In genomic region chr3:72441284-72441994, GRCh38 we compare ENCODE assay signal across 16 cellular contexts. TPM values are rescaled to one million over a fixed set of nuclear protein-coding genes. Genes with fewer than 3 reads are reported as not detected.
A peak's percentile ranks its signal among the peaks of the same experiment; 100 is the strongest.
DNase-seq lines count a peak whose midpoint lies in the region; ATAC-seq, FAIRE-seq and TF ChIP-seq lines count a peak whose summit lies in the region.
"Had no signal": no experiment of that assay in that cellular context is flagged by ENCODE, and none has a peak within 500 bp of the region (broad histone marks: within the 10 kb centered on the region; RNA-seq: fewer than 3 reads in every experiment).

No MANE protein-coding gene starts in this region.

- peaks cover 8 to 54% (median 30%) of the 10 kb centered on the region in 5 donors for H3K36me3 Mint-ChIP-seq in naive thymus-derived CD4-positive, alpha-beta T cell

- H3K27me3 ChIP-seq in DOHH2 (ENCODE audit: control insufficient read depth, low read length) (no peaks in the 10 kb centered on the region), K562 (ENCODE audit: control insufficient read depth in 2 of 2, insufficient read depth in 2 of 2, low read length in 2 of 2) (no peaks in the 10 kb centered on the region)
- no peaks in the 10 kb centered on the region for H3K27me3 ChIP-seq in naive thymus-derived CD4-positive, alpha-beta T cell (ENCODE audit: control insufficient read depth in 2 of 2, insufficient read depth in 2 of 2, low read length in 2 of 2)
- H3K27me3 ChIP-seq: suprapubic skin had no signal

- no peak overlapping the region for H2AFZ ChIP-seq in K562 (ENCODE audit: low read depth, low read length)

- DNase-seq in LNCaP clone FGC (ENCODE audit: low read depth) (peak; percentile 70), K562 (ENCODE audit: extremely low read depth in 1 of 4, low spot score in 3 of 4) (peak in 1 of 4 experiments; percentile 41), COLO668 (lab: John Stamatoyannopoulos, UW; ENCODE audit: unreplicated experiment) (no peak)
- DNase-seq in naive thymus-derived CD4-positive, alpha-beta T cell: no peak
- DNase-seq: activated CD4-positive, alpha-beta T cell treated with anti-CD3 and anti-CD28 coated beads, Interleukin-2, amount 50 U/mL, for 4 hours; activated effector memory CD4-positive, alpha-beta T cell treated with anti-CD3 and anti-CD28 coated beads, Interleukin-2, amount 50 U/mL, for 16 hours; effector memory CD8-positive, alpha-beta T cell; foreskin melanocyte; NK-92 treated with Interleukin-12 subunit alpha and Interleukin-12 subunit beta, amount 100 ng/mL, for 24 hours had no signal

- H3K9me1 ChIP-seq in K562 (ENCODE audit: control insufficient read depth, insufficient read depth, low read length): no peaks in the 10 kb centered on the region

- H3K27ac ChIP-seq in DOHH2 (ENCODE audit: low read depth, low read length): no peak overlapping the region
- no peak overlapping the region for H3K27ac ChIP-seq in K562 (ENCODE audit: extremely low read depth, low read depth, low read length)
- H3K27ac ChIP-seq in naive thymus-derived CD4-positive, alpha-beta T cell (ENCODE audit: low read depth, low read length): no peak overlapping the region
- H3K27ac ChIP-seq: HL-60, KMS-11, suprapubic skin had no signal

- ATAC-seq in K562 (no peak), GM19351 (IDR thresholded peaks at IDR 0.05; ENCODE audit: unreplicated experiment) (no peak), HG03571 (IDR thresholded peaks at IDR 0.05; ENCODE audit: unreplicated experiment) (no peak)
- ATAC-seq in naive thymus-derived CD4-positive, alpha-beta T cell: no peak
- ATAC-seq: effector memory CD8-positive, alpha-beta T cell; Right ventricle myocardium inferior had no signal

- H3K36me3 ChIP-seq in DOHH2 (ENCODE audit: control insufficient read depth, low read length): peaks cover 86% of the 10 kb centered on the region
- H3K36me3 ChIP-seq in K562 (ENCODE audit: control insufficient read depth, insufficient read depth, low read length): peaks cover 68% of the 10 kb centered on the region
- no peaks in the 10 kb centered on the region for H3K36me3 ChIP-seq in naive thymus-derived CD4-positive, alpha-beta T cell (ENCODE audit: control insufficient read depth in 2 of 3, insufficient read depth in 3 of 3, low read length in 3 of 3)
- H3K36me3 ChIP-seq: suprapubic skin had no signal

- intact Hi-C loops in K562 (cut with micrococcal nuclease): loop anchor here (10.0 kb wide), 1 partner anchor 373 kb away; no protein-coding TSS in a partner anchor
- intact Hi-C loops in naive thymus-derived CD4-positive, alpha-beta T cell (cut with micrococcal nuclease): loop anchor here (10.0 kb wide), 5 partner anchors 187 to 857 kb away; partner anchors contain the start of gene FOXP1 (in 2 of the 2)

- H3K4me2 ChIP-seq in DOHH2 (ENCODE audit: low read length): peak overlapping the region; percentile 21
- 0 out of 2 replicates have a peak overlapping the region, but pooled peaks have one; percentile 28 for H3K4me2 ChIP-seq in K562 (ENCODE audit: insufficient read depth, low read length)
- H3K4me2 ChIP-seq: KMS-11 had no signal

- H3K9ac ChIP-seq in K562 (ENCODE audit: insufficient read depth in 1 of 2, low read depth in 2 of 2, low read length in 2 of 2): no peak overlapping the region
- H3K9ac ChIP-seq: KMS-11 had no signal

- TF ChIP-seq RAD21 in K562 (CRISPR knock-in tag; conservative IDR thresholded peaks at IDR 0.05 in 1 of 2, IDR thresholded peaks at IDR 0.05 in 1 of 2): no peak

- CTCF ChIA-PET in K562 (lab: Yijun Ruan, JAX; ENCODE audit: low intra/inter-chr PET ratio): no interaction called here
- CTCF ChIA-PET in naive thymus-derived CD4-positive, alpha-beta T cell (lab: Charles Lee): interaction anchor here (0.6 to 0.7 kb wide), 2 partner anchors 11 to 14 kb away, joined by 3 to 4 read pairs; no protein-coding TSS in a partner anchor

- peaks cover 100% of the 10 kb centered on the region for H3K79me2 ChIP-seq in DOHH2 (ENCODE audit: control insufficient read depth, low read length)
- H3K79me2 ChIP-seq in K562 (ENCODE audit: control insufficient read depth, insufficient read depth, low read length): peaks cover 100% of the 10 kb centered on the region

- peak overlapping the region in 5 of 10 donors; percentile 0 to 93 (median 40) for H3K4me3 Mint-ChIP-seq in naive thymus-derived CD4-positive, alpha-beta T cell
- H3K4me3 Mint-ChIP-seq: effector memory CD8-positive, alpha-beta T cell had no signal

- in situ Hi-C loops in K562 (cut with MboI): no loop called here

- TF ChIP-seq CTCF in DOHH2 (IDR thresholded peaks at IDR 0.05; ENCODE audit: low read depth, low read length, poor library complexity, severe bottlenecking): no peak
- TF ChIP-seq CTCF in LNCaP clone FGC (IDR thresholded peaks at IDR 0.05; ENCODE audit: control insufficient read depth, extremely low read depth, insufficient read depth): no peak
- TF ChIP-seq CTCF in K562 (IDR thresholded peaks at IDR 0.05 in 2 of 3, conservative IDR thresholded peaks at IDR 0.05 in 1 of 3; ENCODE audit: insufficient read depth in 2 of 3, low read depth in 1 of 3, low read length in 3 of 3): no peak

- H3K4me3 ChIP-seq in DOHH2 (ENCODE audit: low read length): no peak overlapping the region
- H3K4me3 ChIP-seq in LNCaP clone FGC (ENCODE audit: low read depth, low read length): no peak overlapping the region
- no peak overlapping the region for H3K4me3 ChIP-seq in K562
- no peak overlapping the region for H3K4me3 ChIP-seq in naive thymus-derived CD4-positive, alpha-beta T cell (ENCODE audit: low read length)
- H3K4me3 ChIP-seq: suprapubic skin had no signal

- H3K27ac Mint-ChIP-seq in naive thymus-derived CD4-positive, alpha-beta T cell: peak overlapping the region in 5 of 9 donors; percentile 13 to 82 (median 71)
- H3K27ac Mint-ChIP-seq: effector memory CD8-positive, alpha-beta T cell had no signal

- H3K4me1 ChIP-seq in DOHH2 (ENCODE audit: control insufficient read depth, low read length) (peaks cover 59% of the 10 kb centered on the region), K562 (replicated peaks in 1 of 2; ENCODE audit: control insufficient read depth in 2 of 2, insufficient read depth in 2 of 2, low read length in 2 of 2) (peaks cover 4 to 37% of the 10 kb centered on the region in 2 experiments; a peak in 3 of 5 replicates)
- H3K4me1 ChIP-seq in naive thymus-derived CD4-positive, alpha-beta T cell (ENCODE audit: control insufficient read depth in 2 of 2, insufficient read depth in 2 of 2, low read length in 2 of 2): peaks cover 23 to 54% of the 10 kb centered on the region in 2 donors

- POLR2A ChIA-PET in K562 (lab: Yijun Ruan, JAX): interaction anchor here (1.0 to 1.8 kb wide), 2 partner anchors 11 to 22 kb away, joined by 3 read pairs; no protein-coding TSS in a partner anchor
- POLR2A ChIA-PET in naive thymus-derived CD4-positive, alpha-beta T cell (lab: Charles Lee): interaction anchor here (0.6 to 1.0 kb wide), 2 partner anchors 153 to 1434 kb away, joined by 3 to 4 read pairs; no protein-coding TSS in a partner anchor

- no peak for TF ChIP-seq EP300 in K562 (IDR thresholded peaks at IDR 0.05; ENCODE audit: low read length)

- TF ChIP-seq POLR2A in K562 (conservative IDR thresholded peaks at IDR 0.05): no peak

- H3K9me3 ChIP-seq in DOHH2 (ENCODE audit: control insufficient read depth, insufficient read depth, low read length): no peaks in the 10 kb centered on the region
- no peaks in the 10 kb centered on the region for H3K9me3 ChIP-seq in K562 (replicated peaks; ENCODE audit: control insufficient read depth, insufficient read depth, low read depth, low read length)
- no peaks in the 10 kb centered on the region for H3K9me3 ChIP-seq in naive thymus-derived CD4-positive, alpha-beta T cell (ENCODE audit: control insufficient read depth in 2 of 3, low read length in 3 of 3)
- H3K9me3 ChIP-seq: suprapubic skin had no signal

- H3F3A ChIP-seq in DOHH2 (ENCODE audit: control insufficient read depth, insufficient read depth): no peaks in the 10 kb centered on the region; the same call in 1 of the 2 replicates

- no TSS peak for BruUV-seq in K562 (replicated peaks; lab: Mats Ljungman, UMichigan)

- peaks cover 0 to under 1% (median 0%) of the 10 kb centered on the region in 11 donors for H3K9me3 Mint-ChIP-seq in naive thymus-derived CD4-positive, alpha-beta T cell
- H3K9me3 Mint-ChIP-seq: effector memory CD8-positive, alpha-beta T cell had no signal

- no peak for FAIRE-seq in K562 (lab: Jason Lieb, UNC)

- 47% methylated on average over 5 of the region's 5 CpGs for WGBS in K562 (ENCODE audit: insufficient coverage, low coverage, missing lambda C conversion rate)

- H4K20me1 ChIP-seq in DOHH2 (ENCODE audit: control insufficient read depth, insufficient read depth, low read depth, low read length) (peaks cover 72% of the 10 kb centered on the region), K562 (replicated peaks; ENCODE audit: control insufficient read depth, insufficient read depth, low read length) (peaks cover 56% of the 10 kb centered on the region)

- peaks cover 74 to 100% (median 94%) of the 10 kb centered on the region in 7 donors for H3K4me1 Mint-ChIP-seq in naive thymus-derived CD4-positive, alpha-beta T cell

- no peaks in the 10 kb centered on the region for H3K9me2 ChIP-seq in DOHH2 (replicated peaks; ENCODE audit: control insufficient read depth, low read length)

- no peaks in the 10 kb centered on the region for H3K27me3 Mint-ChIP-seq in naive thymus-derived CD4-positive, alpha-beta T cell
- H3K27me3 Mint-ChIP-seq: effector memory CD8-positive, alpha-beta T cell had no signal

TF ChIP-seq in K562, 482 proteins besides CTCF, POLR2A, EP300 and RAD21 (continues in another document):
- TF ChIP-seq ILK (tag; IDR thresholded peaks at IDR 0.05; ENCODE audit: borderline replicate concordance, low read depth): no peak
- TF ChIP-seq LCOR (CRISPR knock-in tag; IDR thresholded peaks at IDR 0.05): no peak

RNA-seq across cellular contexts. Expression of gene RYBP, which starts 5.0 kb away (rescaled TPM):
- total RNA-seq in K562 (2011; cell fraction: chromatin; rRNA removed; ENCODE audit: low replicate concordance): 4.0 and 11.2 TPM in 2 replicates
- total RNA-seq in K562 (2011; cell fraction: nucleolus; rRNA removed): 2.7 and 3.4 TPM in 2 replicates
- 7.3 and 13.5 TPM in 2 replicates for total RNA-seq in K562 (2011; cell fraction: nucleoplasm; rRNA removed)
- total RNA-seq in K562 (2014; rRNA removed): 4.9 and 6.6 TPM in 2 replicates
- 13.4 and 13.8 TPM in 2 replicates for total RNA-seq in K562 (2014; rRNA removed; fragmentation: Illumina TruSeq; extraction: Trizol)
- 13.2 and 14.8 TPM in 2 replicates for total RNA-seq in K562 (2015; rRNA removed; fragmentation: Illumina TruSeq; extraction: Trizol)
- total RNA-seq in K562 (2021): 12.6 and 13.5 TPM in 2 replicates
- 6.0 and 9.6 TPM in 2 replicates for polyA plus RNA-seq in K562 (2011; rRNA removed)
- 1.9 and 3.6 TPM in 2 replicates for polyA plus RNA-seq in K562 (2011; cell fraction: cytosol; rRNA removed)
- polyA plus RNA-seq in K562 (2011; cell fraction: nucleus; rRNA removed): 4.8 and 5.3 TPM in 2 replicates
- 11.9 and 12.6 TPM in 2 replicates for polyA plus RNA-seq in K562 (2012)
- polyA plus RNA-seq in K562 (2014; fragmentation: Illumina TruSeq; extraction: Trizol): 14.7 and 16.6 TPM in 2 replicates
- 1 to 10 TPM; 4.8 to 4.9 TPM for polyA plus RNA-seq in K562 (2014; fragmentation: Nextera tagmentation; extraction: Ambion mirVana)
- 9.0 and 9.1 TPM in 2 replicates for polyA plus RNA-seq in K562 (2014; rRNA removed)
- 9.1 and 10.5 TPM in 2 replicates for polyA minus RNA-seq in K562 (2011; rRNA and poly(A)+ RNA removed)
- polyA minus RNA-seq in K562 (2011; cell fraction: cytosol; rRNA and poly(A)+ RNA removed): 3.8 and 5.9 TPM in 2 replicates
- polyA minus RNA-seq in K562 (2011; cell fraction: nucleus; rRNA and poly(A)+ RNA removed): 4.4 and 7.7 TPM in 2 replicates
- 10 to 100 TPM in 3 of 5 experiments, 1 to 10 TPM in 2; 9.2 to 20.4 (median 16.4) TPM for total RNA-seq in naive thymus-derived CD4-positive, alpha-beta T cell
- polyA plus RNA-seq in naive thymus-derived CD4-positive, alpha-beta T cell: 1 to 10 TPM; 1.6 to 2.4 TPM
